13 cellular contexts compared by ENCODE assay signal in the genomic region with DNA sequence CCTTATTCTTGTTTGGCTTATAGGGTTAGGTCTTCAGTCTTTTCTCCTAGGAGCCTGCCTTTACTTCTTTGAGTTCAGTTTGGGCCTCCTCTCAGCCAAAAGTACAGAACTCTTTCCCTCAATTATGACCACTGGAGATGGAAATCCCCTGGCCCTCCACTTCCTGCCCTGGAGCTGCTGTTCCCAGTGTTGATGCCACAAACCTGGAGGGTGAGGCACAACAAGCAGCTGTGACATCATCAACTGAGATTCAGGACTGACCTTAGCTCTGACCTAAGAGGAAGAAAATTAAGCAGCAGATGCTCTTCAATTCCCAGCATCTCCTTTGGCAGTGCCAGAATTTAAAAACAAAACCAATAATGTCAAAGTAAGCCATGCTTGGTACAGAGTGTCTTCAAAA. TPM values are rescaled to one million over a fixed set of nuclear protein-coding genes. Genes with fewer than 3 reads are reported as not detected.
DNase-seq lines count a peak whose midpoint lies in the region; ATAC-seq and TF ChIP-seq lines count a peak whose summit lies in the region.
"Had no signal": no experiment of that assay in that cellular context is flagged by ENCODE, and none has a peak within 500 bp of the region (broad histone marks: within the 10 kb centered on the region; RNA-seq: fewer than 3 reads in every experiment).

No MANE protein-coding gene starts in this region.

- H3K27me3 ChIP-seq in KMS-11 (ENCODE audit: insufficient read depth, low read depth) (no peaks in the 10 kb centered on the region), psoas muscle (ENCODE audit: insufficient read depth in 3 of 3, low read length in 2 of 3) (peaks cover 0 to 5% (median 0%) of the 10 kb centered on the region in 3 donors)

- no peaks in the 10 kb centered on the region for H3K79me2 ChIP-seq in KMS-11 (ENCODE audit: insufficient read depth, low read depth)

- H3K9me3 Mint-ChIP-seq in activated T-cell treated with anti-CD3 and anti-CD28 coated beads, Interleukin-2, amount 50 U/mL, for 4 hours: no peaks in the 10 kb centered on the region

- H3K4me1 Mint-ChIP-seq in activated T-cell treated with anti-CD3 and anti-CD28 coated beads, Interleukin-2, amount 50 U/mL, for 4 hours (ENCODE audit: low read depth): peaks cover 23% of the 10 kb centered on the region

- no peak overlapping the region for H3K9ac ChIP-seq in KMS-11
- H3K9ac ChIP-seq: BLaER1 had no signal

- H3K36me3 ChIP-seq in KMS-11 (ENCODE audit: insufficient read depth) (no peaks in the 10 kb centered on the region), psoas muscle (ENCODE audit: insufficient read depth in 1 of 2, low read depth in 1 of 2) (no peaks in the 10 kb centered on the region)
- H3K36me3 ChIP-seq: BLaER1 had no signal

- H3K27me3 Mint-ChIP-seq in activated T-cell treated with anti-CD3 and anti-CD28 coated beads, Interleukin-2, amount 50 U/mL, for 4 hours (ENCODE audit: low read depth): peaks cover 50% of the 10 kb centered on the region

- H3K4me1 ChIP-seq in KMS-11 (ENCODE audit: low read depth, poor library complexity, severe bottlenecking) (peaks cover 27% of the 10 kb centered on the region), psoas muscle (peaks cover 47% of the 10 kb centered on the region)

- H3K27ac ChIP-seq in KMS-11 (no peak overlapping the region), psoas muscle (no peak overlapping the region)
- H3K27ac ChIP-seq: BLaER1 had no signal

- no peaks in the 10 kb centered on the region for H3K9me3 ChIP-seq in psoas muscle
- H3K9me3 ChIP-seq: BLaER1 had no signal

- H3K4me3 Mint-ChIP-seq in activated T-cell treated with anti-CD3 and anti-CD28 coated beads, Interleukin-2, amount 50 U/mL, for 4 hours: peak overlapping the region; percentile 26

- no peak for DNase-seq in activated T-cell treated with anti-CD3 and anti-CD28 coated beads, Interleukin-2, amount 50 U/mL, for 4 hours
- no peak for DNase-seq in activated T-cell treated with anti-CD3 and anti-CD28 coated beads, Interleukin-2, amount 50 U/mL, for 1 hour
- DNase-seq in cardiac fibroblast (ENCODE audit: low read depth in 2 of 2) (peak; percentile 38 to 58), psoas muscle (no peak), ecto neural progenitor cell (ENCODE audit: low spot score) (no peak)
- DNase-seq: activated CD4-positive, alpha-beta T cell treated with anti-CD3 and anti-CD28 coated beads for 1 hour; cortex of kidney; NCI-H1092 treated with DMSO at 0.1 percent for 48 hours; NCI-H510A treated with DMSO at 0.1 percent for 48 hours had no signal

- no peak for ATAC-seq in activated T-cell treated with anti-CD3 and anti-CD28 coated beads, Interleukin-2, amount 50 U/mL, for 4 hours
- ATAC-seq in psoas muscle (no peak), GM19351 (IDR thresholded peaks at IDR 0.05; ENCODE audit: unreplicated experiment) (no peak), GM18907 (IDR thresholded peaks at IDR 0.05; ENCODE audit: unreplicated experiment) (no peak)

- H2AFZ ChIP-seq in KMS-11 (ENCODE audit: low read depth): no peak overlapping the region

- H3K4me2 ChIP-seq in KMS-11: peak overlapping the region; percentile 43; the same call in 1 of the 2 replicates
- H3K4me2 ChIP-seq: BLaER1 had no signal

- H3K4me3 ChIP-seq in KMS-11 (IDR thresholded peaks at IDR 0.05; ENCODE audit: insufficient read depth, low read depth, low read length) (no peak overlapping the region), cardiac fibroblast (replicated peaks in 1 of 2; ENCODE audit: low read depth in 2 of 2, low read length in 2 of 2) (no peak overlapping the region), psoas muscle (peak overlapping the region; percentile 88)
- H3K4me3 ChIP-seq: BLaER1 had no signal

- no peaks in the 10 kb centered on the region for H4K20me1 ChIP-seq in KMS-11 (ENCODE audit: insufficient read depth)

- TF ChIP-seq CTCF in KMS-11 (conservative IDR thresholded peaks at IDR 0.05; ENCODE audit: low read depth, low read length): no peak
- TF ChIP-seq CTCF in cardiac fibroblast (IDR thresholded peaks at IDR 0.05; ENCODE audit: low read depth, low read length): no peak
- no peak for TF ChIP-seq CTCF in psoas muscle (IDR thresholded peaks at IDR 0.05)

- H3K36me3 Mint-ChIP-seq in activated T-cell treated with anti-CD3 and anti-CD28 coated beads, Interleukin-2, amount 50 U/mL, for 4 hours (ENCODE audit: insufficient read depth): no peaks in the 10 kb centered on the region

- intact Hi-C loops in psoas muscle (cut with DNase I): loop anchor here (2.0 to 10.0 kb wide), 3 partner anchors 42 to 102 kb away; no protein-coding TSS in a partner anchor

RNA-seq across cellular contexts. Expression of a gene that starts 3.0 kb away (rescaled TPM):
- 1 to 10 TPM; 7.7 to 9.0 (median 8.6) TPM for total RNA-seq in activated T-cell treated with anti-CD3 and anti-CD28 coated beads, Interleukin-2, amount 50 U/mL, for 4 hours
- total RNA-seq in psoas muscle: 10 to 100 TPM; 11.9 to 24.7 (median 20.0) TPM
- 10 to 100 TPM in 1 of 3 donors, 1 to 10 TPM in 2; 4.5 to 21.1 (median 8.0) TPM for polyA plus RNA-seq in psoas muscle

Comparison
In these comparisons a context has a peak if more than half of its experiments do, and no peak if none do; other contexts are left out.
1. DNase-seq: peak in cardiac fibroblast (2 of 2); none in activated T-cell treated with anti-CD3 and anti-CD28 coated beads, Interleukin-2, amount 50 U/mL, for 4 hours (single experiment), activated T-cell treated with anti-CD3 and anti-CD28 coated beads, Interleukin-2, amount 50 U/mL, for 1 hour (single experiment), psoas muscle (0 of 2) and ecto neural progenitor cell (single experiment).